ENCODE assay signal across 11 cellular contexts in the genomic region with DNA sequence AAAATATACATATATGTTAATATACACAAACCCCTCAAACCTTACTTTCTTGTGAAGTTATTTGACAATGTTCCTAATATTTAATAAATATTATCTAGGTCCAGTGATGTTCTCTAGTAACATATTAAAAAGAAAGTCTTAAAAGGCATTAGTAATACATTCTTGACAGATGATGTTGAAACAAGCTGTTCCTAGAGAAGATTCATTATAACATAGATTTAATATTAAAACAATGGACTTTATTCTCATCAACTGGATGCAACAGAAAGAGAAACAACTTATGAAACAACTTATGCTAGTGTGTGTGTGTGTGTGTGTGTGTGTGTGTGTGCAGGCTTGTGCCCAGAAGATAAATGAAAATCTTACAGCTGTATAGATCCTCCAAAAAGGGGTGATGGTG.
DNase-seq lines count a peak whose midpoint lies in the region; ATAC-seq and TF ChIP-seq lines count a peak whose summit lies in the region.
"Had no signal": no experiment of that assay in that cellular context is flagged by ENCODE, and none has a peak within 500 bp of the region (broad histone marks: within the 10 kb centered on the region; RNA-seq: fewer than 3 reads in every experiment).

No MANE protein-coding gene starts in this region.

- H3K9me3 ChIP-seq in SJSA1 (replicated peaks) (no peaks in the 10 kb centered on the region), aorta (ENCODE audit: control insufficient read depth, low read length) (no peaks in the 10 kb centered on the region)
- H3K9me3 ChIP-seq: BLaER1 treated with 17β-estradiol and CSF1 and Interleukin-3, amounts not matched to agents 10 nM and 100 nM; HAP-1 had no signal

- H3K27ac ChIP-seq in SJSA1 (peak overlapping the region; percentile 71), aorta (ENCODE audit: low read depth in 1 of 2, low read length in 2 of 2) (no peak overlapping the region)
- H3K27ac ChIP-seq: BLaER1 treated with 17β-estradiol and CSF1 and Interleukin-3, amounts not matched to agents 10 nM and 100 nM; GM23248 had no signal

- no peaks in the 10 kb centered on the region for H3K36me3 ChIP-seq in SJSA1
- H3K36me3 ChIP-seq in aorta (ENCODE audit: control insufficient read depth in 1 of 2, insufficient read depth in 2 of 2, low read length in 1 of 2) = no peaks in the 10 kb centered on the region
- H3K36me3 ChIP-seq: BLaER1 treated with 17β-estradiol and CSF1 and Interleukin-3, amounts not matched to agents 10 nM and 100 nM; HAP-1 had no signal

- intact Hi-C loops in aorta (cut with DNase I) = no loop called here

- H3K4me1 ChIP-seq in SJSA1 (replicated peaks) (peaks cover 16% of the 10 kb centered on the region), aorta (ENCODE audit: control insufficient read depth in 1 of 2, insufficient read depth in 2 of 2, low read length in 2 of 2) (no peaks in the 10 kb centered on the region)
- H3K4me1 ChIP-seq: BLaER1 treated with 17β-estradiol and CSF1 and Interleukin-3, amounts not matched to agents 10 nM and 100 nM; HAP-1 had no signal

- H3K27me3 ChIP-seq in SJSA1 (replicated peaks) (no peaks in the 10 kb centered on the region), aorta (ENCODE audit: control insufficient read depth in 1 of 2, insufficient read depth in 2 of 2, low read length in 1 of 2) (no peaks in the 10 kb centered on the region)
- H3K27me3 ChIP-seq: BLaER1 treated with 17β-estradiol and CSF1 and Interleukin-3, amounts not matched to agents 10 nM and 100 nM had no signal

- no peak overlapping the region for H3K4me3 ChIP-seq in SJSA1
- H3K4me3 ChIP-seq in epithelial cell of proximal tubule (ENCODE audit: low read depth, low read length) = no peak overlapping the region
- no peak overlapping the region for H3K4me3 ChIP-seq in aorta (ENCODE audit: low read length in 2 of 2)
- H3K4me3 ChIP-seq: BLaER1 treated with 17β-estradiol and CSF1 and Interleukin-3, amounts not matched to agents 10 nM and 100 nM; GM23248; HAP-1 had no signal

- DNase-seq in SJSA1 (ENCODE audit: low read depth in 1 of 2, low spot score in 2 of 2) (no peak), epithelial cell of proximal tubule (ENCODE audit: low read depth) (peak; percentile 52), kidney tubule cell (ENCODE audit: low spot score) (peak; percentile 68), T1000 (lab: John Stamatoyannopoulos, UW) (no peak), aorta (no peak)
- DNase-seq: CD8-positive, alpha-beta T cell; COR-L47; GM23248 had no signal

- no peak for TF ChIP-seq CTCF in epithelial cell of proximal tubule (conservative IDR thresholded peaks at IDR 0.05; ENCODE audit: low read depth, low read length)

- ATAC-seq in aorta (ENCODE audit: low FRiP score) = no peak
- ATAC-seq in GM21529 (IDR thresholded peaks at IDR 0.05; ENCODE audit: unreplicated experiment) = no peak
- ATAC-seq: CD8-positive, alpha-beta T cell had no signal

Comparison
In these comparisons a context has a peak if more than half of its experiments do, and no peak if none do; other contexts are left out.
1. DNase-seq: peak in epithelial cell of proximal tubule (single experiment) and kidney tubule cell (single experiment); none in SJSA1 (0 of 2), T1000 (single experiment) and aorta (0 of 2).